ENCODE assay signal across 8 cellular contexts in genomic region chr2:202911513-202912341, GRCh38. TPM values are rescaled to one million over a fixed set of nuclear protein-coding genes. Genes with fewer than 3 reads are reported as not detected.
A peak's percentile ranks its signal among the peaks of the same experiment; 100 is the strongest.
DNase-seq lines count a peak whose midpoint lies in the region; ATAC-seq and TF ChIP-seq lines count a peak whose summit lies in the region.

A gene with protein sequence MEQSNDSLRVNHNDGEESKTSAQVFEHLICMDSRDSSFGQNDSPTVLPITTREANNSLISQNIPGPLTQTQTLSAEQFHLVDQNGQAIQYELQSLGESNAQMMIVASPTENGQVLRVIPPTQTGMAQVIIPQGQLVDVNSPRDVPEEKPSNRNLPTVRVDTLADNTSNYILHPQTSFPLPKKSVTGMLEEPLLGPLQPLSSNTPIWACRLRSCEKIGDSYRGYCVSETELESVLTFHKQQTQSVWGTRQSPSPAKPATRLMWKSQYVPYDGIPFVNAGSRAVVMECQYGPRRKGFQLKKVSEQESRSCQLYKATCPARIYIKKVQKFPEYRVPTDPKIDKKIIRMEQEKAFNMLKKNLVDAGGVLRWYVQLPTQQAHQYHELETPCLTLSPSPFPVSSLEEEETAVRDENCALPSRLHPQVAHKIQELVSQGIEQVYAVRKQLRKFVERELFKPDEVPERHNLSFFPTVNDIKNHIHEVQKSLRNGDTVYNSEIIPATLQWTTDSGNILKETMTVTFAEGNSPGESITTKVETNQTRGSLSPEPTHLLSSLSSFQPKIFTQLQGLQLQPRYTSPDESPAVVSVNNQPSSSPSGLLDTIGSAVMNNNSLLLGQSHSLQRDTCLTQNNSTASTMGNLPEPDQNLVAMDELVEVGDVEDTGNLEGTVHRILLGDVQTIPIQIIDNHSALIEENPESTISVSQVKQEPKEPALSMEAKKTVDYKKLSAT (plus strand): TSS chr2:202912275. CDS start chr2:202941903, 29,628 bp downstream.
Gene WDR12 (minus strand): TSS chr2:202911673. CDS start chr2:202911476, 197 bp downstream.

- H4K20me1 ChIP-seq in PC-3 (ENCODE audit: low read length), result no peaks in the 10 kb centered on the region

- peak within 1 kb of the TSS; percentile 94 for H2AFZ ChIP-seq in PC-3 (ENCODE audit: low read length)

- H3K9me3 Mint-ChIP-seq in activated T-cell treated with anti-CD3 and anti-CD28 coated beads, Interleukin-2, amount 50 U/mL, for 24 hours, result no peaks in the 10 kb centered on the region

- CTCF ChIA-PET in PC-3 (lab: Charles Lee), result no interaction called here

- H3F3A ChIP-seq in PC-3 (ENCODE audit: low read length, unreplicated experiment), result no peaks in the 10 kb centered on the region

- no peak for TF ChIP-seq CTCF in PC-3 (conservative IDR thresholded peaks at IDR 0.05; ENCODE audit: low read depth, low read length)

- ATAC-seq in GM21717 (IDR thresholded peaks at IDR 0.05; ENCODE audit: unreplicated experiment), result peak; percentile 78
- peak; percentile 81 for ATAC-seq in PC-3

- no peaks in the 10 kb centered on the region for H3K36me3 ChIP-seq in PC-3 (ENCODE audit: low read depth, low read length)
- no peaks in the 10 kb centered on the region for H3K36me3 ChIP-seq in esophagus (ENCODE audit: control insufficient read depth in 2 of 2, insufficient read depth in 2 of 2, low read length in 1 of 2)
- H3K36me3 ChIP-seq in mucosa of rectum (ENCODE audit: control insufficient read depth in 2 of 2, insufficient read depth in 2 of 2, low read length in 2 of 2), result no peaks in the 10 kb centered on the region

- no peaks in the 10 kb centered on the region for H3K9me3 ChIP-seq in PC-3 (ENCODE audit: low read length)
- no peaks in the 10 kb centered on the region for H3K9me3 ChIP-seq in esophagus (ENCODE audit: control insufficient read depth in 2 of 2, insufficient read depth in 1 of 2, low read depth in 1 of 2, low read length in 1 of 2)
- H3K9me3 ChIP-seq in mucosa of rectum (ENCODE audit: control insufficient read depth in 2 of 2, low read length in 2 of 2), result no peaks in the 10 kb centered on the region

- H3K27ac Mint-ChIP-seq in activated T-cell treated with anti-CD3 and anti-CD28 coated beads, Interleukin-2, amount 50 U/mL, for 24 hours, result peak within 1 kb of the TSS; percentile 97

- H3K27ac ChIP-seq in PC-3 (ENCODE audit: low read length) (peak within 1 kb of the TSS; percentile 75), esophagus (ENCODE audit: low read depth in 2 of 2, low read length in 1 of 2) (peak within 1 kb of the TSS; percentile 56 to 92), mucosa of rectum (ENCODE audit: low read depth in 2 of 2, low read length in 2 of 2) (peak within 1 kb of the TSS; percentile 86 to 90)

- POLR2A ChIA-PET in PC-3 (lab: Charles Lee; ENCODE audit: unreplicated experiment), result interaction anchor here (0.6 to 0.7 kb wide), 2 partner anchors 14 to 276 kb away, joined by 3 read pairs; no protein-coding TSS in a partner anchor

- H3K4me1 ChIP-seq in PC-3 (ENCODE audit: insufficient read depth, low read length), result peaks cover 12% of the 10 kb centered on the region; the same call in 1 of the 2 replicates
- H3K4me1 ChIP-seq in esophagus (ENCODE audit: control insufficient read depth in 2 of 2, insufficient read depth in 2 of 2, low read length in 1 of 2), result no peaks in the 10 kb centered on the region
- H3K4me1 ChIP-seq in mucosa of rectum (ENCODE audit: control insufficient read depth in 2 of 2, insufficient read depth in 2 of 2, low read length in 2 of 2), result peaks cover 2 to 5% of the 10 kb centered on the region in 2 donors

- H3K27me3 ChIP-seq in PC-3 (ENCODE audit: low read length) (no peaks in the 10 kb centered on the region), esophagus (ENCODE audit: control insufficient read depth in 1 of 2, insufficient read depth in 2 of 2, low read length in 2 of 2) (no peaks in the 10 kb centered on the region), mucosa of rectum (ENCODE audit: control insufficient read depth in 2 of 2, insufficient read depth in 2 of 2, low read length in 2 of 2) (no peaks in the 10 kb centered on the region)

- DNase-seq in DMS53 (lab: John Stamatoyannopoulos, UW), result peak; percentile 97
- peak; percentile 94 for DNase-seq in Jurkat, Clone E6-1 (ENCODE audit: low read depth, low spot score)
- DNase-seq in PC-3, result peak; percentile 93
- peak; percentile 90 for DNase-seq in activated T-cell treated with anti-CD3 and anti-CD28 coated beads, Interleukin-2, amount 50 U/mL, for 24 hours
- DNase-seq in stimulated activated CD8-positive, alpha-beta memory T cell treated with anti-CD3 and anti-CD28 coated beads, Interleukin-4, amount 100 ng/mL, for 4 hours (ENCODE audit: low read depth in 2 of 2, low spot score in 1 of 2), result peak; percentile 70 to 81

- H3K4me3 ChIP-seq in Jurkat, Clone E6-1 (ENCODE audit: low read length), result peak within 1 kb of the TSS; percentile 81
- H3K4me3 ChIP-seq in PC-3 (ENCODE audit: low read length) (peak within 1 kb of the TSS; percentile 89), esophagus (ENCODE audit: low read depth in 1 of 2, low read length in 2 of 2) (peak within 1 kb of the TSS; percentile 72 to 92), mucosa of rectum (ENCODE audit: low read length in 2 of 2) (peak within 1 kb of the TSS; percentile 86 to 100)

- H3K9me2 ChIP-seq in PC-3 (replicated peaks; ENCODE audit: low read length), result no peaks in the 10 kb centered on the region

- H3K9ac ChIP-seq in PC-3 (ENCODE audit: low read length), result peak within 1 kb of the TSS; percentile 88
- peak within 1 kb of the TSS; percentile 70 to 90 for H3K9ac ChIP-seq in mucosa of rectum (ENCODE audit: low read depth in 1 of 2, low read length in 2 of 2)

- peak within 1 kb of the TSS; percentile 100 for H3K4me3 Mint-ChIP-seq in activated T-cell treated with anti-CD3 and anti-CD28 coated beads, Interleukin-2, amount 50 U/mL, for 24 hours

- intact Hi-C loops in PC-3 (cut with micrococcal nuclease), result loop anchor here (1.0 kb wide), 1 partner anchor 103 kb away; the partner anchor contains the start of gene NBEAL1

- peaks cover 43% of the 10 kb centered on the region for H3K79me2 ChIP-seq in PC-3 (ENCODE audit: low read length)

- H3K27me3 Mint-ChIP-seq in activated T-cell treated with anti-CD3 and anti-CD28 coated beads, Interleukin-2, amount 50 U/mL, for 24 hours, result no peaks in the 10 kb centered on the region

- WGBS in esophagus, 2 donors, result 0% methylated on average over 39 of the region's 39 CpGs

- peaks cover 47% of the 10 kb centered on the region for H3K36me3 Mint-ChIP-seq in activated T-cell treated with anti-CD3 and anti-CD28 coated beads, Interleukin-2, amount 50 U/mL, for 24 hours (ENCODE audit: low read depth)

- peaks cover 36% of the 10 kb centered on the region for H3K4me1 Mint-ChIP-seq in activated T-cell treated with anti-CD3 and anti-CD28 coated beads, Interleukin-2, amount 50 U/mL, for 24 hours (ENCODE audit: low read depth)

- H3K4me2 ChIP-seq in PC-3 (ENCODE audit: low read length), result peak within 1 kb of the TSS; percentile 92

- TSS peak; percentile 47 for BruUV-seq in PC-3 (replicated peaks; lab: Mats Ljungman, UMichigan)

RNA-seq across cellular contexts. Expression of the first gene that starts in this region (rescaled TPM):
- 11.3 TPM for polyA plus RNA-seq in Jurkat, Clone E6-1 (2012; ENCODE audit: insufficient read depth, insufficient read length)
- 1.6 and 4.4 TPM in 2 replicates for total RNA-seq in PC-3 (2014; rRNA removed)
- polyA plus RNA-seq in esophagus, result 1 to 10 TPM; 1.7 to 2.0 TPM

RNA-seq across cellular contexts. Expression of gene WDR12, which starts in this region (rescaled TPM):
- polyA plus RNA-seq in Jurkat, Clone E6-1 (2012; ENCODE audit: insufficient read depth, insufficient read length), result 142 TPM
- total RNA-seq in PC-3 (2014; rRNA removed), result 60.5 and 65.4 TPM in 2 replicates
- 10 to 100 TPM; 20.6 to 21.6 TPM for polyA plus RNA-seq in esophagus

Comparison
In these comparisons a context has a peak if more than half of its experiments do, and no peak if none do; other contexts are left out.
1. Peak in every context shown above with its lines: DNase-seq, ATAC-seq, H3K4me3 ChIP-seq and H3K27ac ChIP-seq.